Comparison of ENCODE assay signal across 8 cellular contexts in genomic region chr22:36379593-36380361, GRCh38. TPM values are rescaled to one million over a fixed set of nuclear protein-coding genes. Genes with fewer than 3 reads are reported as not detected.
DNase-seq lines count a peak whose midpoint lies in the region; ATAC-seq and TF ChIP-seq lines count a peak whose summit lies in the region.

No MANE protein-coding gene starts in this region.

- peak overlapping the region; percentile 61 to 88 (median 84) for H3K4me3 Mint-ChIP-seq in CD8-positive, alpha-beta memory T cell
- no peak overlapping the region for H3K4me3 Mint-ChIP-seq in dendritic cell treated with granulocyte-macrophage colony-stimulating factor and Interleukin-4, amounts not matched to agents 40 ng/mL and 50 ng/mL, for 4 days
- H3K4me3 Mint-ChIP-seq in progenitor cell of endocrine pancreas (ENCODE audit: low read depth): no peak overlapping the region

- intact Hi-C loops in dendritic cell treated with granulocyte-macrophage colony-stimulating factor and Interleukin-4, amounts not matched to agents 40 ng/mL and 50 ng/mL, for 4 days (cut with micrococcal nuclease): no loop called here

- peak overlapping the region; percentile 48 for H3K27ac ChIP-seq in CD8-positive, alpha-beta memory T cell (ENCODE audit: low read depth, low read length)

- CTCF ChIA-PET in CD8-positive, alpha-beta memory T cell (lab: Charles Lee): interaction anchor here (0.8 to 5.1 kb wide), 15 partner anchors 9 to 79 kb away, joined by 3 to 48 read pairs (median 5); partner anchors contain the start of gene MYH9

- no peaks in the 10 kb centered on the region for H3K9me3 ChIP-seq in CD8-positive, alpha-beta memory T cell (ENCODE audit: low read length)

- H3K4me1 ChIP-seq in CD8-positive, alpha-beta memory T cell (ENCODE audit: insufficient read depth, low read length): peaks cover 96% of the 10 kb centered on the region

- peak overlapping the region; percentile 89 to 99 (median 98) for H3K27ac Mint-ChIP-seq in CD8-positive, alpha-beta memory T cell
- peak overlapping the region; percentile 28 for H3K27ac Mint-ChIP-seq in dendritic cell treated with granulocyte-macrophage colony-stimulating factor and Interleukin-4, amounts not matched to agents 40 ng/mL and 50 ng/mL, for 4 days
- H3K27ac Mint-ChIP-seq in progenitor cell of endocrine pancreas: peak overlapping the region; percentile 10

- peaks cover under 1% of the 10 kb centered on the region for H3K36me3 ChIP-seq in CD8-positive, alpha-beta memory T cell (ENCODE audit: insufficient read depth, low read length)

- peaks cover 3 to 58% (median 8%) of the 10 kb centered on the region in 3 donors for H3K36me3 Mint-ChIP-seq in CD8-positive, alpha-beta memory T cell
- H3K36me3 Mint-ChIP-seq in dendritic cell treated with granulocyte-macrophage colony-stimulating factor and Interleukin-4, amounts not matched to agents 40 ng/mL and 50 ng/mL, for 4 days (ENCODE audit: low read depth): peaks cover 66% of the 10 kb centered on the region
- peaks cover 11% of the 10 kb centered on the region for H3K36me3 Mint-ChIP-seq in progenitor cell of endocrine pancreas (ENCODE audit: insufficient read depth)

- H3K9me3 Mint-ChIP-seq in CD8-positive, alpha-beta memory T cell: no peaks in the 10 kb centered on the region
- no peaks in the 10 kb centered on the region for H3K9me3 Mint-ChIP-seq in dendritic cell treated with granulocyte-macrophage colony-stimulating factor and Interleukin-4, amounts not matched to agents 40 ng/mL and 50 ng/mL, for 4 days
- no peaks in the 10 kb centered on the region for H3K9me3 Mint-ChIP-seq in progenitor cell of endocrine pancreas (ENCODE audit: low read depth)

- POLR2A ChIA-PET in CD8-positive, alpha-beta memory T cell (lab: Charles Lee): interaction anchor here (0.6 to 6.2 kb wide), 15 partner anchors 8 to 102 kb away, joined by 3 to 60 read pairs (median 4); partner anchors contain the start of genes MYH9 and TXN2

- no peak for ATAC-seq in HG03045 (IDR thresholded peaks at IDR 0.05; ENCODE audit: unreplicated experiment)

- no peaks in the 10 kb centered on the region for H3K27me3 Mint-ChIP-seq in CD8-positive, alpha-beta memory T cell
- H3K27me3 Mint-ChIP-seq in dendritic cell treated with granulocyte-macrophage colony-stimulating factor and Interleukin-4, amounts not matched to agents 40 ng/mL and 50 ng/mL, for 4 days: no peaks in the 10 kb centered on the region
- no peaks in the 10 kb centered on the region for H3K27me3 Mint-ChIP-seq in progenitor cell of endocrine pancreas

- H3K4me3 ChIP-seq in CD8-positive, alpha-beta memory T cell (ENCODE audit: low read length): peak overlapping the region; percentile 52

- no peaks in the 10 kb centered on the region for H3K27me3 ChIP-seq in CD8-positive, alpha-beta memory T cell (ENCODE audit: insufficient read depth, low read length, poor library complexity, severe bottlenecking)

- peak; percentile 42 to 81 (median 64) for DNase-seq in CD8-positive, alpha-beta memory T cell
- peak; percentile 72 for DNase-seq in RPMI7951 (ENCODE audit: low read depth)
- no peak for DNase-seq in progenitor cell of endocrine pancreas (ENCODE audit: low spot score, unreplicated experiment)
- no peak for DNase-seq in NCI-H1694 treated with DMSO at 0.1 percent for 48 hours (lab: John Stamatoyannopoulos, UW)
- no peak for DNase-seq in GM10266 (ENCODE audit: extremely low spot score)
- DNase-seq in midbrain (lab: John Stamatoyannopoulos, UW): no peak

- TF ChIP-seq CTCF in progenitor cell of endocrine pancreas (IDR thresholded peaks at IDR 0.05; ENCODE audit: unreplicated experiment) (no peak), GM10266 (IDR thresholded peaks at IDR 0.05; ENCODE audit: control insufficient read depth, insufficient read depth, low read depth, missing control alignments) (no peak)

- peaks cover 84 to 94% (median 91%) of the 10 kb centered on the region in 3 donors for H3K4me1 Mint-ChIP-seq in CD8-positive, alpha-beta memory T cell
- peaks cover 78% of the 10 kb centered on the region for H3K4me1 Mint-ChIP-seq in dendritic cell treated with granulocyte-macrophage colony-stimulating factor and Interleukin-4, amounts not matched to agents 40 ng/mL and 50 ng/mL, for 4 days (ENCODE audit: low read depth)
- H3K4me1 Mint-ChIP-seq in progenitor cell of endocrine pancreas (ENCODE audit: low read depth): peaks cover 17% of the 10 kb centered on the region

RNA-seq across cellular contexts. Expression of gene MYH9, which starts 8.0 kb away (rescaled TPM):
- 100 to 1,000 TPM; 680 to 684 TPM for total RNA-seq in CD8-positive, alpha-beta memory T cell
- polyA plus RNA-seq in CD8-positive, alpha-beta memory T cell: 425 TPM
- total RNA-seq in RPMI7951 (2014; rRNA removed; shearing (Covaris generic)): 260 and 282 TPM in 2 replicates
- 299 and 306 TPM in 2 replicates for total RNA-seq in progenitor cell of endocrine pancreas

Comparison
In these comparisons a context has a peak if more than half of its experiments do, and no peak if none do; other contexts are left out.
1. DNase-seq: peak in CD8-positive, alpha-beta memory T cell (5 of 5) and RPMI7951 (single experiment); none in progenitor cell of endocrine pancreas (single experiment), NCI-H1694 treated with DMSO at 0.1 percent for 48 hours (single experiment), GM10266 (single experiment) and midbrain (single experiment).
2. H3K27ac Mint-ChIP-seq: peak in every context shown above with its lines; median percentile 98 in CD8-positive, alpha-beta memory T cell; 28 in dendritic cell treated with granulocyte-macrophage colony-stimulating factor and Interleukin-4, amounts not matched to agents 40 ng/mL and 50 ng/mL, for 4 days; 10 in progenitor cell of endocrine pancreas.
3. H3K4me3 Mint-ChIP-seq: peak in CD8-positive, alpha-beta memory T cell (7 of 7); none in dendritic cell treated with granulocyte-macrophage colony-stimulating factor and Interleukin-4, amounts not matched to agents 40 ng/mL and 50 ng/mL, for 4 days (single experiment) and progenitor cell of endocrine pancreas (single experiment).